Comparison of ENCODE assay signal across 16 cellular contexts in genomic region chr3:46109635-46110005, GRCh38.
DNase-seq lines count a peak whose midpoint lies in the region; ATAC-seq and TF ChIP-seq lines count a peak whose summit lies in the region.
"Had no signal": no experiment of that assay in that cellular context is flagged by ENCODE, and none has a peak within 500 bp of the region (broad histone marks: within the 10 kb centered on the region; RNA-seq: fewer than 3 reads in every experiment).

No MANE protein-coding gene starts in this region.

- WGBS in spleen, 5 donors: 70 to 84% (median 77%) methylated on average over 2 of the region's 2 CpGs

- no peak for TF ChIP-seq POLR2A in spleen (IDR thresholded peaks at IDR 0.05)

- no peaks in the 10 kb centered on the region for H3K9me3 ChIP-seq in Karpas-422 (ENCODE audit: low read length)
- H3K9me3 ChIP-seq in spleen: no peaks in the 10 kb centered on the region
- H3K9me3 ChIP-seq: A549, pancreas had no signal

- H3K9me3 Mint-ChIP-seq in activated CD4-positive, alpha-beta T cell treated with anti-CD3 and anti-CD28 coated beads, Interleukin-2, amount 10 ng/mL, durations not matched to agents 24 days and 14 days: peaks cover 23% of the 10 kb centered on the region
- H3K9me3 Mint-ChIP-seq in central memory CD8-positive, alpha-beta T cell: no peaks in the 10 kb centered on the region

- no peaks in the 10 kb centered on the region for H4K20me1 ChIP-seq in Karpas-422 (ENCODE audit: insufficient read depth, low read depth, low read length)

- intact Hi-C loops in activated CD4-positive, alpha-beta T cell treated with anti-CD3 and anti-CD28 coated beads, Interleukin-2, amount 10 ng/mL, durations not matched to agents 24 days and 14 days (cut with micrococcal nuclease): no loop called here
- intact Hi-C loops in spleen (cut with DNase I; ENCODE audit: low total_unique reads): no loop called here

- H3K9me2 ChIP-seq in Karpas-422 (replicated peaks; ENCODE audit: insufficient read depth, low read length): no peaks in the 10 kb centered on the region

- no peak for TF ChIP-seq CTCF in spleen (IDR thresholded peaks at IDR 0.05 in 8 of 11, conservative IDR thresholded peaks at IDR 0.05 in 3 of 11)

- H3K36me3 Mint-ChIP-seq in activated CD4-positive, alpha-beta T cell treated with anti-CD3 and anti-CD28 coated beads, Interleukin-2, amount 10 ng/mL, durations not matched to agents 24 days and 14 days (ENCODE audit: low read depth): peaks cover 11% of the 10 kb centered on the region
- H3K36me3 Mint-ChIP-seq in central memory CD8-positive, alpha-beta T cell (ENCODE audit: insufficient read depth): peaks cover 6% of the 10 kb centered on the region

- DNase-seq in activated CD4-positive, alpha-beta T cell treated with anti-CD3 and anti-CD28 coated beads, Interleukin-2, amount 10 ng/mL, durations not matched to agents 24 days and 14 days: no peak
- DNase-seq in activated CD4-positive, alpha-beta T cell treated with anti-CD3 and anti-CD28 coated beads, Interleukin-2, amount 50 U/mL, for 48 hours: no peak
- DNase-seq in Karpas-422: no peak
- DNase-seq in central memory CD8-positive, alpha-beta T cell (ENCODE audit: low spot score in 2 of 2): no peak
- no peak for DNase-seq in spleen
- DNase-seq in NCI-H2227 treated with DMSO at 0.1 percent for 48 hours (lab: John Stamatoyannopoulos, UW): no peak
- DNase-seq: aorta, NCI-H1930, NCI-H524 treated with DMSO at 0.1 percent for 48 hours, pancreas had no signal

- H3K4me1 ChIP-seq in Karpas-422 (ENCODE audit: low read length) (peaks cover 46% of the 10 kb centered on the region), spleen (peaks cover 8 to 90% (median 57%) of the 10 kb centered on the region in 6 donors)

- H3K36me3 ChIP-seq in Karpas-422 (ENCODE audit: insufficient read depth, low read length) (no peaks in the 10 kb centered on the region), spleen (no peaks in the 10 kb centered on the region)
- H3K36me3 ChIP-seq: pancreas had no signal

- H3K4me1 Mint-ChIP-seq in activated CD4-positive, alpha-beta T cell treated with anti-CD3 and anti-CD28 coated beads, Interleukin-2, amount 10 ng/mL, durations not matched to agents 24 days and 14 days: peaks cover 73% of the 10 kb centered on the region
- peaks cover 76% of the 10 kb centered on the region for H3K4me1 Mint-ChIP-seq in central memory CD8-positive, alpha-beta T cell

- no peaks in the 10 kb centered on the region for H3K79me2 ChIP-seq in Karpas-422 (ENCODE audit: low read length)
- H3K79me2 ChIP-seq: hepatocyte had no signal

- ATAC-seq in central memory CD8-positive, alpha-beta T cell (replicated peaks; ENCODE audit: extremely low read depth, poor library complexity, severe bottlenecking): peak; percentile 17
- ATAC-seq in HG03159 (IDR thresholded peaks at IDR 0.05; ENCODE audit: unreplicated experiment) (no peak), GM18519 (IDR thresholded peaks at IDR 0.05; ENCODE audit: low FRiP score, unreplicated experiment) (no peak)
- ATAC-seq: Panc1 had no signal

- H3K27me3 ChIP-seq in Karpas-422 (ENCODE audit: low read length): no peaks in the 10 kb centered on the region
- H3K27me3 ChIP-seq in spleen (replicated peaks in 1 of 7): no peaks in the 10 kb centered on the region
- H3K27me3 ChIP-seq: hepatocyte, pancreas had no signal

- peak overlapping the region; percentile 92 for H3K27ac Mint-ChIP-seq in activated CD4-positive, alpha-beta T cell treated with anti-CD3 and anti-CD28 coated beads, Interleukin-2, amount 10 ng/mL, durations not matched to agents 24 days and 14 days
- H3K27ac Mint-ChIP-seq in central memory CD8-positive, alpha-beta T cell (ENCODE audit: low read depth): peak overlapping the region; percentile 95

- no peak overlapping the region for H3K4me3 ChIP-seq in Karpas-422 (ENCODE audit: low read length)
- peak overlapping the region in 1 of 8 donors; percentile 50 for H3K4me3 ChIP-seq in spleen
- H3K4me3 ChIP-seq: A549, hepatocyte, pancreas, smooth muscle cell had no signal

- H3K27me3 Mint-ChIP-seq in activated CD4-positive, alpha-beta T cell treated with anti-CD3 and anti-CD28 coated beads, Interleukin-2, amount 10 ng/mL, durations not matched to agents 24 days and 14 days: peaks cover 4% of the 10 kb centered on the region
- H3K27me3 Mint-ChIP-seq in central memory CD8-positive, alpha-beta T cell: no peaks in the 10 kb centered on the region

- peak overlapping the region; percentile 10; the same call in 1 of the 2 replicates for H2AFZ ChIP-seq in Karpas-422 (ENCODE audit: low read length)
- H2AFZ ChIP-seq: hepatocyte had no signal

- peak overlapping the region; percentile 54 for H3K4me3 Mint-ChIP-seq in activated CD4-positive, alpha-beta T cell treated with anti-CD3 and anti-CD28 coated beads, Interleukin-2, amount 10 ng/mL, durations not matched to agents 24 days and 14 days
- H3K4me3 Mint-ChIP-seq in central memory CD8-positive, alpha-beta T cell: peak overlapping the region; percentile 62

- H3K27ac ChIP-seq in Karpas-422 (ENCODE audit: low read length) (no peak overlapping the region), spleen (peak overlapping the region in 7 of 8 donors; percentile 69 to 90 (median 82))
- H3K27ac ChIP-seq: A549, hepatocyte, pancreas had no signal

- H3K9ac ChIP-seq in Karpas-422 (ENCODE audit: low read length): no peak overlapping the region

- H3K4me2 ChIP-seq in Karpas-422 (ENCODE audit: low read depth, low read length, poor library complexity, severe bottlenecking): no peak overlapping the region
- H3K4me2 ChIP-seq: A549, hepatocyte, smooth muscle cell had no signal
